Comparison of ENCODE assay signal across 1 cellular context in genomic region chr5:6687501-6687900, GRCh38.
TF ChIP-seq lines count a peak whose summit lies in the region.

No MANE protein-coding gene starts in this region.

TF ChIP-seq in IMR-90, 13 proteins besides CTCF, POLR2A, EP300 and RAD21:
- no peak for TF ChIP-seq MAZ (IDR thresholded peaks at IDR 0.05; ENCODE audit: borderline replicate concordance, low read depth, low read length)
- no peak for TF ChIP-seq CEBPB (IDR thresholded peaks at IDR 0.05; ENCODE audit: low read depth, low read length)
- TF ChIP-seq RFX5 (IDR thresholded peaks at IDR 0.05; ENCODE audit: low read depth, low read length) = no peak
- TF ChIP-seq BHLHE40 (IDR thresholded peaks at IDR 0.05; ENCODE audit: low read depth, low read length) = no peak
- no peak for TF ChIP-seq USF2 (IDR thresholded peaks at IDR 0.05; ENCODE audit: low read depth, low read length)
- TF ChIP-seq RCOR1 (IDR thresholded peaks at IDR 0.05; ENCODE audit: insufficient replicate concordance, low read length) = no peak
- no peak for TF ChIP-seq FOS (IDR thresholded peaks at IDR 0.05; ENCODE audit: low read depth, low read length)
- no peak for TF ChIP-seq ELK1 (IDR thresholded peaks at IDR 0.05; ENCODE audit: borderline replicate concordance, low read depth, low read length)
- TF ChIP-seq MAFK (IDR thresholded peaks at IDR 0.05; ENCODE audit: low read depth, low read length) = no peak
- TF ChIP-seq SMC3 (IDR thresholded peaks at IDR 0.05; ENCODE audit: low read depth, low read length) = no peak
- TF ChIP-seq NFE2L2 (IDR thresholded peaks at IDR 0.05; ENCODE audit: low read depth, low read length) = no peak
- TF ChIP-seq MXI1 (IDR thresholded peaks at IDR 0.05; ENCODE audit: borderline replicate concordance, low read depth, low read length) = no peak
- TF ChIP-seq CHD1 (IDR thresholded peaks at IDR 0.05; ENCODE audit: low read depth, low read length) = no peak
